In genomic region chr17:35531170-35531569, GRCh38 we compare ENCODE assay signal across 27 cellular contexts. TPM values are rescaled to one million over a fixed set of nuclear protein-coding genes. Genes with fewer than 3 reads are reported as not detected.
A peak's percentile ranks its signal among the peaks of the same experiment; 100 is the strongest.
DNase-seq lines count a peak whose midpoint lies in the region; ATAC-seq and TF ChIP-seq lines count a peak whose summit lies in the region.
"Had no signal": no experiment of that assay in that cellular context is flagged by ENCODE, and none has a peak within 500 bp of the region (broad histone marks: within the 10 kb centered on the region; RNA-seq: fewer than 3 reads in every experiment).

No MANE protein-coding gene starts in this region.

- H3K36me3 ChIP-seq in CD8-positive, alpha-beta T cell (ENCODE audit: insufficient read depth, low read length), result no peaks in the 10 kb centered on the region
- no peaks in the 10 kb centered on the region for H3K36me3 ChIP-seq in naive thymus-derived CD4-positive, alpha-beta T cell (ENCODE audit: control insufficient read depth in 2 of 3, insufficient read depth in 3 of 3, low read length in 3 of 3)
- H3K36me3 ChIP-seq: cardiac muscle cell, lower lobe of right lung, ovary, Peyer's patch, transverse colon had no signal

- no peak for DNase-seq in activated CD4-positive, alpha-beta T cell treated with anti-CD3 and anti-CD28 coated beads, Interleukin-2, amount 10 ng/mL, durations not matched to agents 7 days and 5 days
- no peak for DNase-seq in activated CD4-positive, alpha-beta T cell treated with anti-CD3 and anti-CD28 coated beads for 1 hour
- no peak for DNase-seq in CD8-positive, alpha-beta T cell
- DNase-seq in activated CD8-positive, alpha-beta T cell treated with anti-CD3 and anti-CD28 coated beads for 36 hours, result no peak
- no peak for DNase-seq in naive thymus-derived CD4-positive, alpha-beta T cell
- DNase-seq in HCEC 1CT (no peak), lower leg skin (ENCODE audit: low spot score in 2 of 2) (no peak)
- DNase-seq: activated CD4-positive, alpha-beta T cell treated with anti-CD3 and anti-CD28 coated beads for 4 hours; aorta; COR-L47; GF-D8; lower lobe of right lung; NCI-H1092; NCI-H1694 treated with DMSO at 0.1 percent for 48 hours; ovary; Peyer's patch; SHP77 treated with DMSO at 0.1 percent for 48 hours; transverse colon had no signal

- H3K27ac Mint-ChIP-seq in activated CD4-positive, alpha-beta T cell treated with anti-CD3 and anti-CD28 coated beads, Interleukin-2, amount 10 ng/mL, durations not matched to agents 7 days and 5 days, result no peak overlapping the region
- peak overlapping the region; percentile 96 for H3K27ac Mint-ChIP-seq in CD8-positive, alpha-beta T cell
- peak overlapping the region; percentile 93 for H3K27ac Mint-ChIP-seq in activated CD8-positive, alpha-beta T cell treated with anti-CD3 and anti-CD28 coated beads for 36 hours
- peak overlapping the region in 8 of 9 donors; percentile 15 to 89 (median 60) for H3K27ac Mint-ChIP-seq in naive thymus-derived CD4-positive, alpha-beta T cell

- H3K9me3 ChIP-seq in CD8-positive, alpha-beta T cell (ENCODE audit: low read length), result no peaks in the 10 kb centered on the region
- no peaks in the 10 kb centered on the region for H3K9me3 ChIP-seq in naive thymus-derived CD4-positive, alpha-beta T cell (ENCODE audit: control insufficient read depth in 2 of 3, low read length in 3 of 3)
- H3K9me3 ChIP-seq: lower lobe of right lung, ovary, Peyer's patch, transverse colon had no signal

- TF ChIP-seq POLR2A in lower leg skin (IDR thresholded peaks at IDR 0.05), result no peak

- peaks cover 86% of the 10 kb centered on the region for H3K36me3 Mint-ChIP-seq in activated CD4-positive, alpha-beta T cell treated with anti-CD3 and anti-CD28 coated beads, Interleukin-2, amount 10 ng/mL, durations not matched to agents 7 days and 5 days (ENCODE audit: low read depth)
- peaks cover 50% of the 10 kb centered on the region for H3K36me3 Mint-ChIP-seq in CD8-positive, alpha-beta T cell
- H3K36me3 Mint-ChIP-seq in activated CD8-positive, alpha-beta T cell treated with anti-CD3 and anti-CD28 coated beads for 36 hours (ENCODE audit: low read depth), result peaks cover 71% of the 10 kb centered on the region
- peaks cover 0 to 69% (median 32%) of the 10 kb centered on the region in 5 donors for H3K36me3 Mint-ChIP-seq in naive thymus-derived CD4-positive, alpha-beta T cell

- H3K4me1 Mint-ChIP-seq in activated CD4-positive, alpha-beta T cell treated with anti-CD3 and anti-CD28 coated beads, Interleukin-2, amount 10 ng/mL, durations not matched to agents 7 days and 5 days, result peaks cover 63% of the 10 kb centered on the region
- H3K4me1 Mint-ChIP-seq in CD8-positive, alpha-beta T cell (ENCODE audit: low read depth), result peaks cover 72% of the 10 kb centered on the region
- H3K4me1 Mint-ChIP-seq in activated CD8-positive, alpha-beta T cell treated with anti-CD3 and anti-CD28 coated beads for 36 hours (ENCODE audit: low read depth), result peaks cover 56% of the 10 kb centered on the region
- peaks cover 46 to 84% (median 70%) of the 10 kb centered on the region in 7 donors for H3K4me1 Mint-ChIP-seq in naive thymus-derived CD4-positive, alpha-beta T cell

- peaks cover 4% of the 10 kb centered on the region for H3K9me3 Mint-ChIP-seq in activated CD4-positive, alpha-beta T cell treated with anti-CD3 and anti-CD28 coated beads, Interleukin-2, amount 10 ng/mL, durations not matched to agents 7 days and 5 days
- no peaks in the 10 kb centered on the region for H3K9me3 Mint-ChIP-seq in CD8-positive, alpha-beta T cell
- peaks cover 10% of the 10 kb centered on the region for H3K9me3 Mint-ChIP-seq in activated CD8-positive, alpha-beta T cell treated with anti-CD3 and anti-CD28 coated beads for 36 hours
- peaks cover 0 to 8% (median 0%) of the 10 kb centered on the region in 11 donors for H3K9me3 Mint-ChIP-seq in naive thymus-derived CD4-positive, alpha-beta T cell

- ATAC-seq in CD8-positive, alpha-beta T cell, result peak; percentile 42
- peak; percentile 55 for ATAC-seq in activated CD8-positive, alpha-beta T cell treated with anti-CD3 and anti-CD28 coated beads for 36 hours
- ATAC-seq in naive thymus-derived CD4-positive, alpha-beta T cell, result no peak
- no peak for ATAC-seq in GM21529 (IDR thresholded peaks at IDR 0.05; ENCODE audit: unreplicated experiment)
- ATAC-seq: lower lobe of right lung had no signal

- intact Hi-C loops in CD8-positive, alpha-beta T cell (cut with DNase I, micrococcal nuclease), result loop anchor here (5.0 kb wide), 2 partner anchors 84 to 99 kb away; partner anchors contain the start of genes SLFN12 (in 1 of the 2) and SLFN13 (in 1 of the 2)
- intact Hi-C loops in activated CD8-positive, alpha-beta T cell treated with anti-CD3 and anti-CD28 coated beads for 36 hours (cut with micrococcal nuclease), result loop anchor here (5.0 to 10.0 kb wide), 4 partner anchors 44 to 186 kb away; partner anchors contain the start of genes SLFN11 and SLFN13
- intact Hi-C loops in naive thymus-derived CD4-positive, alpha-beta T cell (cut with micrococcal nuclease), result no loop called here
- intact Hi-C loops in lower leg skin (cut with DNase I; ENCODE audit: low total_unique reads), result loop anchor here (10.0 kb wide), 1 partner anchor 356 kb away; no protein-coding TSS in a partner anchor

- H3K27ac ChIP-seq in CD8-positive, alpha-beta T cell (ENCODE audit: low read depth, low read length), result peak overlapping the region; percentile 42
- peak overlapping the region; percentile 50 for H3K27ac ChIP-seq in naive thymus-derived CD4-positive, alpha-beta T cell (ENCODE audit: low read depth, low read length)
- H3K27ac ChIP-seq: cardiac muscle cell, coronary artery, lower lobe of right lung, ovary, transverse colon had no signal

- CTCF ChIA-PET in activated CD4-positive, alpha-beta T cell treated with anti-CD3 and anti-CD28 coated beads, Interleukin-2, amount 10 ng/mL, durations not matched to agents 7 days and 5 days (lab: Charles Lee), result interaction anchor here (1.4 kb wide), 1 partner anchor 9 kb away, joined by 5 read pairs; no protein-coding TSS in a partner anchor
- CTCF ChIA-PET in CD8-positive, alpha-beta T cell (lab: Charles Lee), result interaction anchor here (0.7 to 13.2 kb wide), 7 partner anchors 9 to 360 kb away, joined by 3 to 184 read pairs (median 3); no protein-coding TSS in a partner anchor
- CTCF ChIA-PET in activated CD8-positive, alpha-beta T cell treated with anti-CD3 and anti-CD28 coated beads for 36 hours (lab: Charles Lee), result interaction anchor here (1.3 to 1.4 kb wide), 2 partner anchors 83 to 219 kb away, joined by 4 to 5 read pairs; partner anchors contain the start of gene SLFN13
- CTCF ChIA-PET in naive thymus-derived CD4-positive, alpha-beta T cell (lab: Charles Lee), result interaction anchor here (0.7 to 6.8 kb wide), 6 partner anchors 10 to 265 kb away, joined by 3 to 111 read pairs (median 4); no protein-coding TSS in a partner anchor

- 50 to 57% methylated on average over 1 of the region's 1 CpG for WGBS in lower leg skin, 2 donors

- H3K4me3 ChIP-seq in CD8-positive, alpha-beta T cell (ENCODE audit: low read depth, low read length), result no peak overlapping the region
- H3K4me3 ChIP-seq in naive thymus-derived CD4-positive, alpha-beta T cell (ENCODE audit: low read length), result peak overlapping the region; percentile 28
- H3K4me3 ChIP-seq in lower leg skin (ENCODE audit: low read depth, poor library complexity, severe bottlenecking), result no peak overlapping the region
- H3K4me3 ChIP-seq: cardiac muscle cell, coronary artery, lower lobe of right lung, ovary, Peyer's patch, transverse colon had no signal

- H3K27me3 ChIP-seq in CD8-positive, alpha-beta T cell (ENCODE audit: insufficient read depth, low read length), result no peaks in the 10 kb centered on the region
- H3K27me3 ChIP-seq in naive thymus-derived CD4-positive, alpha-beta T cell (ENCODE audit: control insufficient read depth in 2 of 2, insufficient read depth in 2 of 2, low read length in 2 of 2), result no peaks in the 10 kb centered on the region
- H3K27me3 ChIP-seq: ovary, Peyer's patch had no signal

- peaks cover 57% of the 10 kb centered on the region for H3K4me1 ChIP-seq in CD8-positive, alpha-beta T cell (ENCODE audit: insufficient read depth, low read length)
- peaks cover 30 to 45% of the 10 kb centered on the region in 2 donors for H3K4me1 ChIP-seq in naive thymus-derived CD4-positive, alpha-beta T cell (ENCODE audit: control insufficient read depth in 2 of 2, insufficient read depth in 2 of 2, low read length in 2 of 2)
- H3K4me1 ChIP-seq: lower lobe of right lung, Peyer's patch, transverse colon had no signal

- TF ChIP-seq CTCF in CD8-positive, alpha-beta T cell (IDR thresholded peaks at IDR 0.05), result no peak
- no peak for TF ChIP-seq CTCF in activated CD8-positive, alpha-beta T cell treated with anti-CD3 and anti-CD28 coated beads for 36 hours (IDR thresholded peaks at IDR 0.05)
- TF ChIP-seq CTCF in lower leg skin (IDR thresholded peaks at IDR 0.05), result no peak

- no peaks in the 10 kb centered on the region for H3K27me3 Mint-ChIP-seq in activated CD4-positive, alpha-beta T cell treated with anti-CD3 and anti-CD28 coated beads, Interleukin-2, amount 10 ng/mL, durations not matched to agents 7 days and 5 days
- H3K27me3 Mint-ChIP-seq in CD8-positive, alpha-beta T cell (ENCODE audit: low read depth), result no peaks in the 10 kb centered on the region
- no peaks in the 10 kb centered on the region for H3K27me3 Mint-ChIP-seq in activated CD8-positive, alpha-beta T cell treated with anti-CD3 and anti-CD28 coated beads for 36 hours
- no peaks in the 10 kb centered on the region for H3K27me3 Mint-ChIP-seq in naive thymus-derived CD4-positive, alpha-beta T cell

- POLR2A ChIA-PET in activated CD4-positive, alpha-beta T cell treated with anti-CD3 and anti-CD28 coated beads, Interleukin-2, amount 10 ng/mL, durations not matched to agents 7 days and 5 days (lab: Charles Lee), result no interaction called here
- POLR2A ChIA-PET in CD8-positive, alpha-beta T cell (lab: Charles Lee), result interaction anchor here (0.5 to 11.6 kb wide), 10 partner anchors 9 to 343 kb away, joined by 3 to 122 read pairs (median 4); no protein-coding TSS in a partner anchor
- POLR2A ChIA-PET in activated CD8-positive, alpha-beta T cell treated with anti-CD3 and anti-CD28 coated beads for 36 hours (lab: Charles Lee), result interaction anchor here (0.9 to 1.7 kb wide), 5 partner anchors 9 to 343 kb away, joined by 3 to 7 read pairs (median 3); partner anchors contain the start of gene SLFN11
- POLR2A ChIA-PET in naive thymus-derived CD4-positive, alpha-beta T cell (lab: Charles Lee), result interaction anchor here (0.6 to 16.0 kb wide), 9 partner anchors 9 to 439 kb away, joined by 3 to 253 read pairs (median 8); partner anchors contain the start of genes SLFN11 and SLFN5

- peak overlapping the region; percentile 15 for H3K4me3 Mint-ChIP-seq in activated CD4-positive, alpha-beta T cell treated with anti-CD3 and anti-CD28 coated beads, Interleukin-2, amount 10 ng/mL, durations not matched to agents 7 days and 5 days
- peak overlapping the region; percentile 27 for H3K4me3 Mint-ChIP-seq in CD8-positive, alpha-beta T cell
- H3K4me3 Mint-ChIP-seq in activated CD8-positive, alpha-beta T cell treated with anti-CD3 and anti-CD28 coated beads for 36 hours, result peak overlapping the region; percentile 67
- peak overlapping the region in 8 of 10 donors; percentile 16 to 76 (median 55) for H3K4me3 Mint-ChIP-seq in naive thymus-derived CD4-positive, alpha-beta T cell

RNA-seq across cellular contexts. Expression of gene SLFN12L, which starts 6.3 kb away (rescaled TPM):
- total RNA-seq in activated CD4-positive, alpha-beta T cell treated with anti-CD3 and anti-CD28 coated beads, Interleukin-2, amount 10 ng/mL, durations not matched to agents 7 days and 5 days, result 100 to 1,000 TPM in 1 of 2 experiments, 10 to 100 TPM in 1; 97.9 to 102 TPM
- 10 to 100 TPM; 39.8 to 41.4 TPM for total RNA-seq in CD8-positive, alpha-beta T cell
- 10 to 100 TPM; 41.7 to 42.5 TPM for total RNA-seq in activated CD8-positive, alpha-beta T cell treated with anti-CD3 and anti-CD28 coated beads for 36 hours
- total RNA-seq in naive thymus-derived CD4-positive, alpha-beta T cell, result 100 to 1,000 TPM in 1 of 5 experiments, 10 to 100 TPM in 4; 41.7 to 111 (median 52.9) TPM
- 10 to 100 TPM; 12.0 to 13.6 TPM for polyA plus RNA-seq in naive thymus-derived CD4-positive, alpha-beta T cell
- under 1 TPM; 0.12 to 0.80 (median 0.46) TPM for total RNA-seq in lower leg skin
- total RNA-seq: cardiac muscle cell, fibroblast of villous mesenchyme, kidney epithelial cell had no signal
- polyA plus RNA-seq: cardiac muscle cell, neural cell had no signal

RNA-seq across cellular contexts. Expression of gene SLFN14, which starts 29.4 kb away (rescaled TPM):
- not detected for total RNA-seq in activated CD4-positive, alpha-beta T cell treated with anti-CD3 and anti-CD28 coated beads, Interleukin-2, amount 10 ng/mL, durations not matched to agents 7 days and 5 days
- total RNA-seq in CD8-positive, alpha-beta T cell, result not detected
- under 1 TPM in 1 of 2 experiments, not detected in 1; 0.11 TPM for total RNA-seq in activated CD8-positive, alpha-beta T cell treated with anti-CD3 and anti-CD28 coated beads for 36 hours
- total RNA-seq in naive thymus-derived CD4-positive, alpha-beta T cell, result not detected
- under 1 TPM in 1 of 2 donors, not detected in 1; 0.06 TPM for polyA plus RNA-seq in naive thymus-derived CD4-positive, alpha-beta T cell
- not detected for total RNA-seq in lower leg skin
- total RNA-seq: A673, fibroblast of villous mesenchyme, kidney epithelial cell, ovary, Peyer's patch, renal cortical epithelial cell, transverse colon had no signal
- polyA plus RNA-seq: aorta, esophagus, neural cell, ovary had no signal

RNA-seq across cellular contexts. Expression of gene PEX12, which starts 47.2 kb away (rescaled TPM):
- 1 to 10 TPM; 4.0 to 5.5 TPM for total RNA-seq in activated CD4-positive, alpha-beta T cell treated with anti-CD3 and anti-CD28 coated beads, Interleukin-2, amount 10 ng/mL, durations not matched to agents 7 days and 5 days
- total RNA-seq in CD8-positive, alpha-beta T cell, result 1 to 10 TPM; 2.7 to 3.2 TPM
- 1 to 10 TPM; 5.1 to 5.6 TPM for total RNA-seq in activated CD8-positive, alpha-beta T cell treated with anti-CD3 and anti-CD28 coated beads for 36 hours
- 1 to 10 TPM; 2.9 to 8.0 (median 5.3) TPM for total RNA-seq in naive thymus-derived CD4-positive, alpha-beta T cell
- polyA plus RNA-seq in naive thymus-derived CD4-positive, alpha-beta T cell, result 1 to 10 TPM; 2.2 to 5.0 TPM
- 1 to 10 TPM; 6.1 to 9.0 (median 6.7) TPM for total RNA-seq in lower leg skin

RNA-seq across cellular contexts. Expression of gene AP2B1, which starts 56.0 kb away (rescaled TPM):
- total RNA-seq in activated CD4-positive, alpha-beta T cell treated with anti-CD3 and anti-CD28 coated beads, Interleukin-2, amount 10 ng/mL, durations not matched to agents 7 days and 5 days, result 100 to 1,000 TPM; 180 to 185 TPM
- 10 to 100 TPM; 58.7 to 65.7 TPM for total RNA-seq in CD8-positive, alpha-beta T cell
- total RNA-seq in activated CD8-positive, alpha-beta T cell treated with anti-CD3 and anti-CD28 coated beads for 36 hours, result 100 to 1,000 TPM; 157 to 161 TPM
- 100 to 1,000 TPM in 4 of 5 experiments, 10 to 100 TPM in 1; 84.7 to 197 (median 136) TPM for total RNA-seq in naive thymus-derived CD4-positive, alpha-beta T cell
- 10 to 100 TPM; 49.0 to 66.0 TPM for polyA plus RNA-seq in naive thymus-derived CD4-positive, alpha-beta T cell
- 100 to 1,000 TPM in 1 of 4 donors, 10 to 100 TPM in 3; 35.6 to 217 (median 39.7) TPM for total RNA-seq in lower leg skin

Comparison
In these comparisons a context has a peak if more than half of its experiments do, and no peak if none do; other contexts are left out.
1. H3K4me3 Mint-ChIP-seq: peak in every context shown above with its lines; median percentile 67 in activated CD8-positive, alpha-beta T cell treated with anti-CD3 and anti-CD28 coated beads for 36 hours; 55 in naive thymus-derived CD4-positive, alpha-beta T cell; 27 in CD8-positive, alpha-beta T cell; 15 in activated CD4-positive, alpha-beta T cell treated with anti-CD3 and anti-CD28 coated beads, Interleukin-2, amount 10 ng/mL, durations not matched to agents 7 days and 5 days.
2. ATAC-seq: peak in CD8-positive, alpha-beta T cell (single experiment) and activated CD8-positive, alpha-beta T cell treated with anti-CD3 and anti-CD28 coated beads for 36 hours (single experiment); none in naive thymus-derived CD4-positive, alpha-beta T cell (single experiment) and GM21529 (single experiment).
3. RNA of gene SLFN12L, which starts 6.3 kb away (total RNA-seq): 97.9 to 102 TPM in activated CD4-positive, alpha-beta T cell treated with anti-CD3 and anti-CD28 coated beads, Interleukin-2, amount 10 ng/mL, durations not matched to agents 7 days and 5 days, 41.7 to 111 TPM in naive thymus-derived CD4-positive, alpha-beta T cell, 41.7 to 42.5 TPM in activated CD8-positive, alpha-beta T cell treated with anti-CD3 and anti-CD28 coated beads for 36 hours and 39.8 to 41.4 TPM in CD8-positive, alpha-beta T cell; 0.12 to 0.80 TPM in lower leg skin; every median in the first group is over 10 times any median in the second.
4. intact Hi-C loops: an anchor here in CD8-positive, alpha-beta T cell (5.0 kb wide), activated CD8-positive, alpha-beta T cell treated with anti-CD3 and anti-CD28 coated beads for 36 hours (5.0 to 10.0 kb wide) and lower leg skin (10.0 kb wide); none called in naive thymus-derived CD4-positive, alpha-beta T cell.